ENCODE assay signal across 33 cellular contexts in the genomic region with DNA sequence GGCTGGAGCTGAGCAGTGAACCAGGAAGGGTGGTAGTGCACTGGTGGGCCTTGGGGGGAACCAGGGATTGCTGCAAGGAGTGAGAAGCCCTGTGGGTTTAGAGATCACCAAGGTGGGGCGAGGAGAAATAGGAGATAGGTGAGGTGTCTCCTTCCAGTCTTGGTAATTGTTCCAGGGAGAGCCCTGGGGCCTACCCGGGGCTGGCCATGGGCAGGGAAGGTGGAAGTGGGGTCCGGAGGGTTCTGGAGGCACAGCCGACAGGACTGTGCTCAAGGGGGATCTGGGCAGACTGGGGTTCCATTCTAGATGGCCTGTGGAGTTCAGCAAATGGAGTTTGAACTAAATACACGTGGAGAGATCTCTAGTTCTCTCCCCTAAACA. TPM values are rescaled to one million over a fixed set of nuclear protein-coding genes. Genes with fewer than 3 reads are reported as not detected.
DNase-seq lines count a peak whose midpoint lies in the region; ATAC-seq and TF ChIP-seq lines count a peak whose summit lies in the region.
"Had no signal": no experiment of that assay in that cellular context is flagged by ENCODE, and none has a peak within 500 bp of the region (broad histone marks: within the 10 kb centered on the region; RNA-seq: fewer than 3 reads in every experiment).

No MANE protein-coding gene starts in this region.

- no peaks in the 10 kb centered on the region for H3K9me3 ChIP-seq in hepatocyte (ENCODE audit: low read depth)
- H3K9me3 ChIP-seq in osteoblast (ENCODE audit: low read depth, low read length), result no peaks in the 10 kb centered on the region
- H3K9me3 ChIP-seq in CD8-positive, alpha-beta T cell (ENCODE audit: low read length), result no peaks in the 10 kb centered on the region
- H3K9me3 ChIP-seq: esophagus muscularis mucosa, MG63, psoas muscle had no signal

- no peak for DNase-seq in natural killer cell treated with Interleukin-12 subunit alpha and Interleukin-12 subunit beta and Interleukin-15 and Interleukin-18, amount 100 ng/mL, for 72 hours (ENCODE audit: low spot score)
- DNase-seq in natural killer cell (no peak), hepatocyte (ENCODE audit: low spot score) (no peak), osteoblast (ENCODE audit: insufficient read length, low spot score, missing footprints) (peak; percentile 42), NOMO-1 treated with DMSO at 0.1 percent for 48 hours (lab: John Stamatoyannopoulos, UW; ENCODE audit: unreplicated experiment) (no peak), NCI-H510A (lab: John Stamatoyannopoulos, UW) (no peak), kidney glomerular epithelial cell (lab: John Stamatoyannopoulos, UW) (no peak)
- no peak for DNase-seq in CD8-positive, alpha-beta T cell
- DNase-seq: activated CD4-positive, alpha-beta T cell treated with anti-CD3 and anti-CD28 coated beads, Interleukin-2, amount 50 U/mL, for 48 hours; activated CD4-positive, CD25-positive, alpha-beta regulatory T cell treated with anti-CD3 and anti-CD28 coated beads, Interleukin-2, amount 50 U/mL, for 72 hours; activated T-cell treated with anti-CD3 and anti-CD28 coated beads, Interleukin-2, amount 50 U/mL, for 48 hours; CD8-positive, alpha-beta memory T cell; dermis blood vessel endothelial cell; DMS153; H7; hippocampal formation; left colon; MG63; NCI-H1417; NCI-H2029; NCI-H524 treated with DMSO at 0.1 percent for 48 hours; NK-92 treated with Interleukin-12 subunit alpha and Interleukin-12 subunit beta, amount 100 ng/mL, for 24 hours; SHP77; stimulated activated naive B cell treated with anti-CD40 and anti-IgM and Interleukin-4, amounts not matched to agents 10 μg/mL and 1 μg/mL and 100 μg/mL, for 72 hours; substantia nigra had no signal

- H3K36me3 ChIP-seq in hepatocyte (replicated peaks; ENCODE audit: insufficient read depth, low read depth), result no peaks in the 10 kb centered on the region
- no peaks in the 10 kb centered on the region for H3K36me3 ChIP-seq in osteoblast (ENCODE audit: insufficient read depth, low read length)
- H3K36me3 ChIP-seq in CD8-positive, alpha-beta T cell (ENCODE audit: insufficient read depth, low read length), result no peaks in the 10 kb centered on the region
- H3K36me3 ChIP-seq: esophagus muscularis mucosa, MG63 had no signal

- H3K9me2 ChIP-seq in hepatocyte (replicated peaks; ENCODE audit: insufficient read depth), result no peaks in the 10 kb centered on the region

- POLR2A ChIA-PET in CD8-positive, alpha-beta T cell (lab: Charles Lee), result no interaction called here

- TF ChIP-seq CTCF in natural killer cell (IDR thresholded peaks at IDR 0.05), result no peak
- no peak for TF ChIP-seq CTCF in hepatocyte (IDR thresholded peaks at IDR 0.05; ENCODE audit: poor library complexity)
- no peak for TF ChIP-seq CTCF in osteoblast (IDR thresholded peaks at IDR 0.05; ENCODE audit: extremely low read depth, low read depth, low read length)
- TF ChIP-seq CTCF in CD8-positive, alpha-beta T cell (IDR thresholded peaks at IDR 0.05), result no peak

- CTCF ChIA-PET in CD8-positive, alpha-beta T cell (lab: Charles Lee), result no interaction called here

- H3K36me3 Mint-ChIP-seq in natural killer cell treated with Interleukin-12 subunit alpha and Interleukin-12 subunit beta and Interleukin-15 and Interleukin-18, amount 100 ng/mL, for 72 hours, result no peaks in the 10 kb centered on the region
- no peaks in the 10 kb centered on the region for H3K36me3 Mint-ChIP-seq in natural killer cell
- no peaks in the 10 kb centered on the region for H3K36me3 Mint-ChIP-seq in CD8-positive, alpha-beta T cell
- H3K36me3 Mint-ChIP-seq: CD8-positive, alpha-beta memory T cell; stimulated activated naive B cell treated with anti-CD40 and anti-IgM and Interleukin-4, amounts not matched to agents 10 μg/mL and 1 μg/mL and 100 μg/mL, for 72 hours had no signal

- H3K4me1 ChIP-seq in hepatocyte (ENCODE audit: insufficient read depth), result peaks cover 44% of the 10 kb centered on the region
- H3K4me1 ChIP-seq in osteoblast (ENCODE audit: insufficient read depth, low read length), result no peaks in the 10 kb centered on the region
- no peaks in the 10 kb centered on the region for H3K4me1 ChIP-seq in CD8-positive, alpha-beta T cell (ENCODE audit: insufficient read depth, low read length)

- intact Hi-C loops in natural killer cell (cut with micrococcal nuclease), result loop anchor here (10.0 kb wide), 1 partner anchor 926 kb away; no protein-coding TSS in a partner anchor
- intact Hi-C loops in CD8-positive, alpha-beta T cell (cut with DNase I, micrococcal nuclease), result no loop called here

- H4K20me1 ChIP-seq in hepatocyte (ENCODE audit: insufficient read depth, poor library complexity, severe bottlenecking) (no peaks in the 10 kb centered on the region), osteoblast (ENCODE audit: insufficient read depth, low read length) (no peaks in the 10 kb centered on the region)

- H3K4me1 Mint-ChIP-seq in natural killer cell treated with Interleukin-12 subunit alpha and Interleukin-12 subunit beta and Interleukin-15 and Interleukin-18, amount 100 ng/mL, for 72 hours (ENCODE audit: low read depth in 2 of 2), result peaks cover 18 to 22% of the 10 kb centered on the region in 2 donors
- H3K4me1 Mint-ChIP-seq in natural killer cell, result peaks cover 0 to 10% of the 10 kb centered on the region in 2 donors
- no peaks in the 10 kb centered on the region for H3K4me1 Mint-ChIP-seq in CD8-positive, alpha-beta T cell (ENCODE audit: low read depth)
- H3K4me1 Mint-ChIP-seq: CD8-positive, alpha-beta memory T cell; central memory CD8-positive, alpha-beta T cell had no signal

- 70% methylated on average over 5 of the region's 5 CpGs for WGBS in hepatocyte (ENCODE audit: low lambda C conversion rate, missing lambda C conversion rate)

- H2AFZ ChIP-seq in hepatocyte, result no peak overlapping the region
- H2AFZ ChIP-seq in osteoblast (ENCODE audit: low read length), result no peak overlapping the region

- no peaks in the 10 kb centered on the region for H3K27me3 Mint-ChIP-seq in natural killer cell treated with Interleukin-12 subunit alpha and Interleukin-12 subunit beta and Interleukin-15 and Interleukin-18, amount 100 ng/mL, for 72 hours
- peaks cover 6 to 7% of the 10 kb centered on the region in 2 donors for H3K27me3 Mint-ChIP-seq in natural killer cell (ENCODE audit: low read depth in 2 of 2)
- H3K27me3 Mint-ChIP-seq in CD8-positive, alpha-beta T cell (ENCODE audit: low read depth), result peaks cover 8% of the 10 kb centered on the region

- no peak for ATAC-seq in natural killer cell treated with Interleukin-12 subunit alpha and Interleukin-12 subunit beta and Interleukin-15 and Interleukin-18, amount 100 ng/mL, for 72 hours
- ATAC-seq in natural killer cell, result no peak
- no peak for ATAC-seq in CD8-positive, alpha-beta T cell
- ATAC-seq: GM12878; left colon; psoas muscle; stimulated activated naive B cell treated with anti-CD40 and anti-IgM and Interleukin-4, amounts not matched to agents 10 μg/mL and 1 μg/mL and 100 μg/mL, for 72 hours had no signal

- peak overlapping the region; percentile 86 for H3K27ac ChIP-seq in hepatocyte
- H3K27ac ChIP-seq in osteoblast (ENCODE audit: low read depth, low read length), result no peak overlapping the region
- no peak overlapping the region for H3K27ac ChIP-seq in CD8-positive, alpha-beta T cell (ENCODE audit: low read depth, low read length)
- H3K27ac ChIP-seq: esophagus muscularis mucosa, psoas muscle had no signal

- H3K4me3 ChIP-seq in hepatocyte (no peak overlapping the region), osteoblast (ENCODE audit: insufficient read depth, low read length) (no peak overlapping the region)
- H3K4me3 ChIP-seq in CD8-positive, alpha-beta T cell (ENCODE audit: low read depth, low read length), result no peak overlapping the region
- H3K4me3 ChIP-seq: esophagus muscularis mucosa, GM12878, MG63, psoas muscle had no signal

- H3K27me3 ChIP-seq in hepatocyte, result peaks cover 15% of the 10 kb centered on the region
- H3K27me3 ChIP-seq in osteoblast (ENCODE audit: insufficient read depth, low read length), result peaks cover 19% of the 10 kb centered on the region
- H3K27me3 ChIP-seq in CD8-positive, alpha-beta T cell (ENCODE audit: insufficient read depth, low read length), result no peaks in the 10 kb centered on the region

- H3K9me3 Mint-ChIP-seq in natural killer cell treated with Interleukin-12 subunit alpha and Interleukin-12 subunit beta and Interleukin-15 and Interleukin-18, amount 100 ng/mL, for 72 hours, result no peaks in the 10 kb centered on the region
- H3K9me3 Mint-ChIP-seq in natural killer cell, result no peaks in the 10 kb centered on the region
- H3K9me3 Mint-ChIP-seq in CD8-positive, alpha-beta T cell, result no peaks in the 10 kb centered on the region
- H3K9me3 Mint-ChIP-seq: CD8-positive, alpha-beta memory T cell; central memory CD8-positive, alpha-beta T cell; stimulated activated naive B cell treated with anti-CD40 and anti-IgM and Interleukin-4, amounts not matched to agents 10 μg/mL and 1 μg/mL and 100 μg/mL, for 72 hours had no signal

- peak overlapping the region; percentile 18 to 59 for H3K27ac Mint-ChIP-seq in natural killer cell treated with Interleukin-12 subunit alpha and Interleukin-12 subunit beta and Interleukin-15 and Interleukin-18, amount 100 ng/mL, for 72 hours
- no peak overlapping the region for H3K27ac Mint-ChIP-seq in natural killer cell
- H3K27ac Mint-ChIP-seq in CD8-positive, alpha-beta T cell, result no peak overlapping the region
- H3K27ac Mint-ChIP-seq: stimulated activated naive B cell treated with anti-CD40 and anti-IgM and Interleukin-4, amounts not matched to agents 10 μg/mL and 1 μg/mL and 100 μg/mL, for 72 hours had no signal

- no peak overlapping the region for H3K4me3 Mint-ChIP-seq in natural killer cell treated with Interleukin-12 subunit alpha and Interleukin-12 subunit beta and Interleukin-15 and Interleukin-18, amount 100 ng/mL, for 72 hours
- no peak overlapping the region for H3K4me3 Mint-ChIP-seq in natural killer cell
- no peak overlapping the region for H3K4me3 Mint-ChIP-seq in CD8-positive, alpha-beta T cell
- H3K4me3 Mint-ChIP-seq: CD8-positive, alpha-beta memory T cell; central memory CD8-positive, alpha-beta T cell; stimulated activated naive B cell treated with anti-CD40 and anti-IgM and Interleukin-4, amounts not matched to agents 10 μg/mL and 1 μg/mL and 100 μg/mL, for 72 hours had no signal

- H3K79me2 ChIP-seq in hepatocyte (peaks cover 17% of the 10 kb centered on the region), osteoblast (ENCODE audit: insufficient read depth, low read length) (no peaks in the 10 kb centered on the region)

- H3K4me2 ChIP-seq in hepatocyte, result no peak overlapping the region
- H3K4me2 ChIP-seq in osteoblast (ENCODE audit: insufficient read depth, low read length), result no peak overlapping the region

RNA-seq across cellular contexts. Expression of gene CHST13, which starts 4.5 kb away (rescaled TPM):
- total RNA-seq in natural killer cell treated with Interleukin-12 subunit alpha and Interleukin-12 subunit beta and Interleukin-15 and Interleukin-18, amount 100 ng/mL, for 72 hours, result under 1 TPM in 1 of 2 donors, not detected in 1; 0.98 TPM
- total RNA-seq in natural killer cell, result under 1 TPM in 2 of 3 donors, not detected in 1; 0.19 to 0.20 TPM
- total RNA-seq in hepatocyte, result 31.5 and 36.0 TPM in 2 replicates
- 50.2 and 54.6 TPM in 2 replicates for polyA plus RNA-seq in hepatocyte
- total RNA-seq in osteoblast, result under 0.01 TPM in 1 of 2 replicates, not detected in the other
- not detected for total RNA-seq in CD8-positive, alpha-beta T cell
- total RNA-seq: A673; dermis blood vessel endothelial cell; GM12878; myocyte; T-helper 2 cell treated with Interferon-gamma antibody and Interleukin-4, amounts not matched to agents 100 ng/mL and 5 ng/mL, for 36 hours; ureter had no signal
- polyA plus RNA-seq: CD8-positive, alpha-beta memory T cell; GM12878 had no signal

RNA-seq across cellular contexts. Expression of gene UROC1, which starts 10.8 kb away (rescaled TPM):
- not detected for total RNA-seq in natural killer cell treated with Interleukin-12 subunit alpha and Interleukin-12 subunit beta and Interleukin-15 and Interleukin-18, amount 100 ng/mL, for 72 hours
- not detected for total RNA-seq in natural killer cell
- total RNA-seq in hepatocyte, result 2.2 and 4.2 TPM in 2 replicates
- polyA plus RNA-seq in hepatocyte, result 1.5 and 2.3 TPM in 2 replicates
- not detected in 2 replicates for total RNA-seq in osteoblast
- not detected for total RNA-seq in CD8-positive, alpha-beta T cell
- total RNA-seq: A673; CD8-positive, alpha-beta memory T cell; dermis blood vessel endothelial cell; esophagus muscularis mucosa; GM12878; H7; left colon; myocyte; T-helper 2 cell treated with Interferon-gamma antibody and Interleukin-4, amounts not matched to agents 100 ng/mL and 5 ng/mL, for 36 hours; ureter had no signal
- polyA plus RNA-seq: CD8-positive, alpha-beta memory T cell had no signal

RNA-seq across cellular contexts. Expression of gene C3orf22, which starts 30.3 kb away (rescaled TPM):
- not detected for total RNA-seq in natural killer cell treated with Interleukin-12 subunit alpha and Interleukin-12 subunit beta and Interleukin-15 and Interleukin-18, amount 100 ng/mL, for 72 hours
- total RNA-seq in natural killer cell, result not detected
- not detected in 2 replicates for total RNA-seq in hepatocyte
- polyA plus RNA-seq in hepatocyte, result 0.19 TPM in 1 of 2 replicates, not detected in the other
- not detected in 2 replicates for total RNA-seq in osteoblast
- total RNA-seq in CD8-positive, alpha-beta T cell, result not detected
- total RNA-seq: A673; CD8-positive, alpha-beta memory T cell; dermis blood vessel endothelial cell; esophagus muscularis mucosa; GM12878; H7; left colon; myocyte; T-helper 2 cell treated with Interferon-gamma antibody and Interleukin-4, amounts not matched to agents 100 ng/mL and 5 ng/mL, for 36 hours; ureter had no signal
- polyA plus RNA-seq: CD8-positive, alpha-beta memory T cell; GM12878; psoas muscle had no signal

RNA-seq across cellular contexts. Expression of gene ZXDC, which starts 52.7 kb away (rescaled TPM):
- 10 to 100 TPM; 34.3 to 49.2 TPM for total RNA-seq in natural killer cell treated with Interleukin-12 subunit alpha and Interleukin-12 subunit beta and Interleukin-15 and Interleukin-18, amount 100 ng/mL, for 72 hours
- total RNA-seq in natural killer cell, result 10 to 100 TPM; 56.1 to 70.2 (median 68.4) TPM
- total RNA-seq in hepatocyte, result 21.0 and 25.0 TPM in 2 replicates
- 22.9 and 24.1 TPM in 2 replicates for polyA plus RNA-seq in hepatocyte
- 26.8 and 27.1 TPM in 2 replicates for total RNA-seq in osteoblast
- total RNA-seq in CD8-positive, alpha-beta T cell, result 10 to 100 TPM; 60.7 to 62.8 TPM

Comparison
In these comparisons a context has a peak if more than half of its experiments do, and no peak if none do; other contexts are left out.
1. H3K27ac Mint-ChIP-seq: peak in natural killer cell treated with Interleukin-12 subunit alpha and Interleukin-12 subunit beta and Interleukin-15 and Interleukin-18, amount 100 ng/mL, for 72 hours (2 of 2); none in natural killer cell (0 of 2) and CD8-positive, alpha-beta T cell (single experiment).
2. RNA of gene CHST13, which starts 4.5 kb away (total RNA-seq): 31.5 to 36.0 TPM in hepatocyte; 0.98 TPM in natural killer cell treated with Interleukin-12 subunit alpha and Interleukin-12 subunit beta and Interleukin-15 and Interleukin-18, amount 100 ng/mL, for 72 hours, 0.19 to 0.20 TPM in natural killer cell, under 0.01 TPM in osteoblast and not detected in CD8-positive, alpha-beta T cell; every median in the first group is over 10 times any median in the second.